ENCODE assay signal across 9 cellular contexts in the genomic region with DNA sequence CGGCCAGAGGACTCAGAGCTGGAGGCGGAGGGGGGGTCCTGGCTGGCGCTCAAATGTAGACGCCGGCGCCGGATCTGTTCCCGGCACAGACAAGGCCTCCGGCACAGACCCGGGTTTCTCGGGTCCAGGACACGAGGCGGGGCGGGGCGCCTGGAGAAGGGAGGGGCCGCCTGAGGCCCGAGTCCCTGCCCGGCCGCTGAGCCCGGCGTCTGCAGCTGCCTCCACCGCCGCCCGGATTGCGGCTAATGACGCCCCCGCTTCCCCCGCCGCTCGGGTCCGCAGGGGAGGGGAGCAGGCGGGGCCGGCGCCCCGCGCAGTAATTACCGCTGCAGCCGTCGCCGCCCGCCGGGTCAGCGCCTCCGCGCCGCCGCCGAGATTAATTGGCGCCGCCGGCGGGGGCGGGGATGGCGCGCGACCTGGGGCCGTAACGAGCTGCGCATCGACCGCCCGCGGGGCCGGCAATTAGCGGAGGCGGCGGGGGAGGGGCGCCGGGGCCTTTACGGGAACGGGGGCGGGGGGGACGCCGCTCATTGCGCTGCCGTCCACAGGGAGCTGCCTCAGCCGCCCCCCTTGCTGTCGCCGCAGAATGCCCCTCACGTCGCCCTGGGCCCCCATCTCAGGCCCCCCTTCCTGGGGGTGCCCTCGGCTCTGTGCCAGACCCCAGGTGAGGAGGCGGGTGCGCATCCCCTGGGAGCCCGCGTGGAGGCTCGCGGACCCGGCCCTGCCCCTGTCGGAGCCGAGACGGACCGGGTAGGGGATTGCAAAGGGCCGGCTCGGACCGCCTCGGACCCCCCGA. TPM values are rescaled to one million over a fixed set of nuclear protein-coding genes. Genes with fewer than 3 reads are reported as not detected.
A peak's percentile ranks its signal among the peaks of the same experiment; 100 is the strongest.
DNase-seq lines count a peak whose midpoint lies in the region; ATAC-seq and TF ChIP-seq lines count a peak whose summit lies in the region.
"Had no signal": no experiment of that assay in that cellular context is flagged by ENCODE, and none has a peak within 500 bp of the region (broad histone marks: within the 10 kb centered on the region; RNA-seq: fewer than 3 reads in every experiment).

No MANE protein-coding gene starts in this region.

- H3K9ac ChIP-seq in PC-3 (ENCODE audit: low read length) = no peak overlapping the region

- TF ChIP-seq CTCF in CD14-positive monocyte (IDR thresholded peaks at IDR 0.05) (no peak), HFF-Myc (IDR thresholded peaks at IDR 0.05; ENCODE audit: low read depth, low read length, missing control alignments) (no peak), PC-3 (conservative IDR thresholded peaks at IDR 0.05; ENCODE audit: low read depth, low read length) (no peak), choroid plexus epithelial cell (conservative IDR thresholded peaks at IDR 0.05; ENCODE audit: low read depth, low read length) (no peak), tibial nerve (IDR thresholded peaks at IDR 0.05) (no peak)

- H3K4me1 ChIP-seq in PC-3 (ENCODE audit: insufficient read depth, low read length) (peaks cover 22% of the 10 kb centered on the region), tibial nerve (peaks cover 0 to 54% (median 24%) of the 10 kb centered on the region in 4 donors)

- H3K27ac ChIP-seq in PC-3 (ENCODE audit: low read length) (no peak overlapping the region), tibial nerve (peak overlapping the region in 3 of 4 donors; percentile 36 to 76 (median 58))
- H3K27ac ChIP-seq: neutrophil had no signal

- peak overlapping the region; percentile 39 to 85 for H3K4me3 Mint-ChIP-seq in CD14-positive monocyte

- ATAC-seq in PC-3 (peak; percentile 35), left lobe of liver (peak; percentile 40), GM19328 (IDR thresholded peaks at IDR 0.05; ENCODE audit: unreplicated experiment) (no peak), GM21723 (IDR thresholded peaks at IDR 0.05; ENCODE audit: unreplicated experiment) (no peak)

- H3K9me2 ChIP-seq in PC-3 (replicated peaks; ENCODE audit: low read length) = no peaks in the 10 kb centered on the region

- intact Hi-C loops in CD14-positive monocyte (cut with micrococcal nuclease) = loop anchor here in 1 of 2 donors (5.0 kb wide), 1 partner anchor 49 kb away; no protein-coding TSS in a partner anchor
- intact Hi-C loops in PC-3 (cut with micrococcal nuclease) = no loop called here

- CTCF ChIA-PET in PC-3 (lab: Charles Lee) = no interaction called here

- BruUV-seq in PC-3 (replicated peaks; lab: Mats Ljungman, UMichigan) = no TSS peak

- H3K4me2 ChIP-seq in PC-3 (ENCODE audit: low read length) = peak overlapping the region; percentile 89

- WGBS in tibial nerve, 2 donors = 0 to 1% methylated on average over 7 to 33 of the region's 98 CpGs

- peaks cover 25 to 33% of the 10 kb centered on the region in 2 donors for H3K36me3 Mint-ChIP-seq in CD14-positive monocyte

- no peaks in the 10 kb centered on the region for H4K20me1 ChIP-seq in PC-3 (ENCODE audit: low read length)

- no peaks in the 10 kb centered on the region for H3K36me3 ChIP-seq in PC-3 (ENCODE audit: low read depth, low read length)
- peaks cover 0 to 33% (median 0%) of the 10 kb centered on the region in 3 donors for H3K36me3 ChIP-seq in tibial nerve

- 0 out of 2 replicates have a peak overlapping the region, but pooled peaks have one; percentile 15 for H3K4me3 ChIP-seq in HFF-Myc (replicated peaks; ENCODE audit: low read depth, low read length)
- peak overlapping the region; percentile 65 for H3K4me3 ChIP-seq in PC-3 (ENCODE audit: low read length)
- peak overlapping the region; percentile 69 for H3K4me3 ChIP-seq in choroid plexus epithelial cell (ENCODE audit: low read depth, low read length)
- peak overlapping the region in 3 of 4 donors; percentile 26 to 46 (median 28) for H3K4me3 ChIP-seq in tibial nerve

- peaks cover 22% of the 10 kb centered on the region for H3K27me3 ChIP-seq in PC-3 (ENCODE audit: low read length)
- H3K27me3 ChIP-seq in tibial nerve = peaks cover 0 to 57% of the 10 kb centered on the region in 2 donors

- no peaks in the 10 kb centered on the region for H3F3A ChIP-seq in PC-3 (ENCODE audit: low read length, unreplicated experiment)

- peaks cover 0 to 17% (median 3%) of the 10 kb centered on the region in 7 donors for H3K9me3 Mint-ChIP-seq in CD14-positive monocyte

- peaks cover 7% of the 10 kb centered on the region for H3K4me1 Mint-ChIP-seq in CD14-positive monocyte

- DNase-seq in CD14-positive monocyte (ENCODE audit: low spot score) = no peak
- DNase-seq in HFF-Myc (ENCODE audit: extremely low read depth, low read depth) = no peak
- peak; percentile 57 for DNase-seq in PC-3
- peak; percentile 95 for DNase-seq in choroid plexus epithelial cell (ENCODE audit: low read depth)
- DNase-seq in left lobe of liver (ENCODE audit: low spot score) = no peak
- DNase-seq in tibial nerve (ENCODE audit: low spot score in 2 of 2) = no peak

- H3K9me3 ChIP-seq in PC-3 (ENCODE audit: low read length) (no peaks in the 10 kb centered on the region), tibial nerve (no peaks in the 10 kb centered on the region)
- H3K9me3 ChIP-seq: neutrophil had no signal

- POLR2A ChIA-PET in PC-3 (lab: Charles Lee; ENCODE audit: unreplicated experiment) = interaction anchor here (0.7 kb wide), 1 partner anchor 36 kb away, joined by 3 read pairs; no protein-coding TSS in a partner anchor

- TF ChIP-seq POLR2A in tibial nerve (IDR thresholded peaks at IDR 0.05) = no peak

- H3K27ac Mint-ChIP-seq in CD14-positive monocyte = no peak overlapping the region

- H3K79me2 ChIP-seq in PC-3 (ENCODE audit: low read length) = no peaks in the 10 kb centered on the region

- peaks cover 41 to 70% (median 57%) of the 10 kb centered on the region in 3 donors for H3K27me3 Mint-ChIP-seq in CD14-positive monocyte (ENCODE audit: low read depth in 3 of 3)

- H2AFZ ChIP-seq in PC-3 (ENCODE audit: low read length) = peak overlapping the region; percentile 78; the same call in 1 of the 2 replicates

- TF ChIP-seq EP300 in tibial nerve (IDR thresholded peaks at IDR 0.05) = no peak

RNA-seq across cellular contexts. Expression of a gene that starts 17.3 kb away (rescaled TPM):
- polyA plus RNA-seq in CD14-positive monocyte = 10 to 100 TPM; 34.5 to 35.8 TPM
- total RNA-seq in PC-3 (2014; rRNA removed) (262 and 340 TPM in 2 replicates), left lobe of liver (32.5 TPM), tibial nerve (10 to 100 TPM; 28.2 to 54.0 (median 46.4) TPM)

RNA-seq across cellular contexts. Expression of a gene that starts 18.1 kb away (rescaled TPM):
- polyA plus RNA-seq in CD14-positive monocyte = not detected
- total RNA-seq in PC-3 (2014; rRNA removed) (2.7 and 5.8 TPM in 2 replicates), left lobe of liver (4.9 TPM), tibial nerve (10 to 100 TPM in 2 of 4 donors, 1 to 10 TPM in 2; 2.6 to 15.9 (median 11.5) TPM)

RNA-seq across cellular contexts. Expression of a gene that starts 18.6 kb away (rescaled TPM):
- polyA plus RNA-seq in CD14-positive monocyte = under 1 TPM; 0.31 to 0.71 TPM
- 29.8 and 32.1 TPM in 2 replicates for total RNA-seq in PC-3 (2014; rRNA removed)
- total RNA-seq in left lobe of liver = 7.3 TPM
- 10 to 100 TPM in 3 of 4 donors, 1 to 10 TPM in 1; 4.2 to 19.2 (median 11.9) TPM for total RNA-seq in tibial nerve

RNA-seq across cellular contexts. Expression of a gene that starts 24.5 kb away (rescaled TPM):
- polyA plus RNA-seq in CD14-positive monocyte = under 1 TPM; 0.21 to 0.62 TPM
- total RNA-seq in PC-3 (2014; rRNA removed) (14.0 and 18.3 TPM in 2 replicates), left lobe of liver (0.28 TPM), tibial nerve (1 to 10 TPM in 1 of 4 donors, under 1 TPM in 1, not detected in 2; 0.21 to 2.4 TPM)

RNA-seq across cellular contexts. Expression of a gene that starts 40.1 kb away (rescaled TPM):
- polyA plus RNA-seq in CD14-positive monocyte = not detected
- total RNA-seq in PC-3 (2014; rRNA removed) (0.47 and 1.1 TPM in 2 replicates), left lobe of liver (0.83 TPM), tibial nerve (under 1 TPM in 2 of 4 donors, not detected in 2; 0.22 to 0.78 TPM)

Comparison
In these comparisons a context has a peak if more than half of its experiments do, and no peak if none do; other contexts are left out.
1. DNase-seq: peak in PC-3 (single experiment) and choroid plexus epithelial cell (single experiment); none in CD14-positive monocyte (single experiment), HFF-Myc (single experiment), left lobe of liver (single experiment) and tibial nerve (0 of 2).
2. H3K4me3 ChIP-seq: peak in every context shown above with its lines; median percentile 69 in choroid plexus epithelial cell; 65 in PC-3; 28 in tibial nerve; 15 in HFF-Myc.
3. ATAC-seq: peak in PC-3 (single experiment) and left lobe of liver (single experiment); none in GM19328 (single experiment) and GM21723 (single experiment).